ENCODE assay signal across 1 cellular context in genomic region chr17:63973247-63973646, GRCh38.
TF ChIP-seq lines count a peak whose summit lies in the region.

No MANE protein-coding gene starts in this region.

TF ChIP-seq in GM23338, 12 proteins besides CTCF, POLR2A, EP300 and RAD21:
- no peak for TF ChIP-seq ETS1 (IDR thresholded peaks at IDR 0.05)
- TF ChIP-seq EZH2phosphoT487 (IDR thresholded peaks at IDR 0.05; ENCODE audit: unreplicated experiment), result no peak
- no peak for TF ChIP-seq EZH2 (IDR thresholded peaks at IDR 0.05; ENCODE audit: low read depth, unreplicated experiment)
- TF ChIP-seq ZNF462 (CRISPR knock-in tag; IDR thresholded peaks at IDR 0.05), result no peak
- TF ChIP-seq POLR2AphosphoS5 (IDR thresholded peaks at IDR 0.05; ENCODE audit: low read depth), result no peak
- TF ChIP-seq JUNB (IDR thresholded peaks at IDR 0.05; ENCODE audit: unreplicated experiment), result no peak
- TF ChIP-seq REST (IDR thresholded peaks at IDR 0.05; ENCODE audit: unreplicated experiment), result no peak
- TF ChIP-seq NANOG (IDR thresholded peaks at IDR 0.05; ENCODE audit: borderline replicate concordance), result no peak
- TF ChIP-seq ZNF331 (CRISPR knock-in tag; IDR thresholded peaks at IDR 0.05; ENCODE audit: low read depth), result no peak
- TF ChIP-seq ZNF114 (CRISPR knock-in tag; IDR thresholded peaks at IDR 0.05), result no peak
